ENCODE assay signal across 1 cellular context in the genomic region with DNA sequence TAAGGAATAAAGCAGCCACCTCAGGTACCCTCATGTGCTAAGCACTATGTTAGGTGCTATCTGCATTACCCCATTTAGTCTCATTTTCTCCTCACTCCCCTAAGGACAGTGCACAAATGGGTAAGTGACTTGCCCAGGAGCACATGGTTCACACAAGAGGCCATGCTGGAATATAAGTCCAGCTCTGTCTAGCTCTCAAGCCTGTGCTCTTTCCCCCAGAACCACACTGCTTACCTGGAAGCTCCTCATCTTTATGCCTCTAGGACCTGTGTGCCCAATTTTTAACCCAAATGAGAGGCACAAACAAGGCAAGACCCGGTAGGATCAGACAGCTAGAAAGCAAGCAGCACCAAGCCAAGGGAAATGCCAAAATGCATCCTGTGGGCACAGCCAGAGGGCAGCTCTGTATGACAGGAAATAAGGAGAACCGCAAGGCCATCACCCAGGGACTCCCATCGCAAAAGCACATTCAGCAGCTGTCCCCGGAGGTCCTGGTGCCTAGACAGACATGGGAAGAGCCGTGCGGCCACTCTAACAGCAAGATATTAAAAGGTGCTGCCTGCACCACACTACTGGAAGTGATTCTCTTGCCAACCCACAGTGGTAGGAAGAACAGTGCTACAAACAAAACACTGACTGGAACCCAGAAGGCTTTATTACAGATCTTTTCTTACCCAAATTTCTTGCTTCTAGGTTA.
TF ChIP-seq lines count a peak whose summit lies in the region.

No MANE protein-coding gene starts in this region.

TF ChIP-seq in HepG2, 621 proteins besides CTCF, POLR2A, EP300 and RAD21 (continued from another document):
- TF ChIP-seq, protein P1, sequence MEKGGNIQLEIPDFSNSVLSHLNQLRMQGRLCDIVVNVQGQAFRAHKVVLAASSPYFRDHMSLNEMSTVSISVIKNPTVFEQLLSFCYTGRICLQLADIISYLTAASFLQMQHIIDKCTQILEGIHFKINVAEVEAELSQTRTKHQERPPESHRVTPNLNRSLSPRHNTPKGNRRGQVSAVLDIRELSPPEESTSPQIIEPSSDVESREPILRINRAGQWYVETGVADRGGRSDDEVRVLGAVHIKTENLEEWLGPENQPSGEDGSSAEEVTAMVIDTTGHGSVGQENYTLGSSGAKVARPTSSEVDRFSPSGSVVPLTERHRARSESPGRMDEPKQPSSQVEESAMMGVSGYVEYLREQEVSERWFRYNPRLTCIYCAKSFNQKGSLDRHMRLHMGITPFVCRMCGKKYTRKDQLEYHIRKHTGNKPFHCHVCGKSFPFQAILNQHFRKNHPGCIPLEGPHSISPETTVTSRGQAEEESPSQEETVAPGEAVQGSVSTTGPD (CRISPR knock-in tag; IDR thresholded peaks at IDR 0.05), result no peak
- TF ChIP-seq, protein P2, sequence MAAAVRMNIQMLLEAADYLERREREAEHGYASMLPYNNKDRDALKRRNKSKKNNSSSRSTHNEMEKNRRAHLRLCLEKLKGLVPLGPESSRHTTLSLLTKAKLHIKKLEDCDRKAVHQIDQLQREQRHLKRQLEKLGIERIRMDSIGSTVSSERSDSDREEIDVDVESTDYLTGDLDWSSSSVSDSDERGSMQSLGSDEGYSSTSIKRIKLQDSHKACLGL (CRISPR knock-in tag; IDR thresholded peaks at IDR 0.05), result no peak
